In the genomic region with DNA sequence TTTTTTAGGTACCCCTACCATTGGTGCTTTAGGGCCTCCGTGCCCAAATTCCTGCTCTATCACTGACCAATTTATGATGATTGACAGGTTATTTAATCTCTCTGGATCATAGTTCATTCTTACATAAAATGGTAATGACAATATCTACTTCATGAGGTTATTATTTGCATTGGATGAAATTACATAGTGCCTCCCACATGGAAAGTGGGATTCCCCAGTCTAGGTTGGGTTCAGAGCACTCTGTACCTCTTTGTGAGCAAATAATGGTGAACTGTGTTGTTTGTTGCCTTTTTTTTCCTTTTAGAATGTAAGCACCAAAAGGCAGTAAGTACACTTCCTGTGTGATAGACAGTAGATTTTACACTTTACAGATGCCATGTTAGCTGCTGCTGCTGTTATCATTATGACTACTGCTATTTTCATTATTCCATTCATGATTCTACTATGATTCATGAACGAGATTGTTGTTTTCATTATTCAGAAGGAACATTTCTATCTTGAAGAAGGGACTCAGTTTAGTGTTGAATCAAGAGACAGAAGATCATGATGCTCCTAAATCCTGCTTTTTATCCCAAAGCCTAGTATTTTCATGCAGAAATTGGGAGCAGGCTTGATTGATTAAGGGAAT, we compare ENCODE assay signal across 1 cellular context.
TF ChIP-seq lines count a peak whose summit lies in the region.

No MANE protein-coding gene starts in this region.

TF ChIP-seq in IMR-90, 13 proteins besides CTCF, POLR2A, EP300 and RAD21 (continued from another document):
- TF ChIP-seq, protein P1, sequence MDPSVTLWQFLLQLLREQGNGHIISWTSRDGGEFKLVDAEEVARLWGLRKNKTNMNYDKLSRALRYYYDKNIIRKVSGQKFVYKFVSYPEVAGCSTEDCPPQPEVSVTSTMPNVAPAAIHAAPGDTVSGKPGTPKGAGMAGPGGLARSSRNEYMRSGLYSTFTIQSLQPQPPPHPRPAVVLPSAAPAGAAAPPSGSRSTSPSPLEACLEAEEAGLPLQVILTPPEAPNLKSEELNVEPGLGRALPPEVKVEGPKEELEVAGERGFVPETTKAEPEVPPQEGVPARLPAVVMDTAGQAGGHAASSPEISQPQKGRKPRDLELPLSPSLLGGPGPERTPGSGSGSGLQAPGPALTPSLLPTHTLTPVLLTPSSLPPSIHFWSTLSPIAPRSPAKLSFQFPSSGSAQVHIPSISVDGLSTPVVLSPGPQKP (IDR thresholded peaks at IDR 0.05; ENCODE audit: borderline replicate concordance, low read depth, low read length), result no peak
- TF ChIP-seq NFE2L2 (IDR thresholded peaks at IDR 0.05; ENCODE audit: low read depth, low read length), result no peak
TF ChIP-seq in IMR-90: peak in this region for 0.
